In the genomic region with DNA sequence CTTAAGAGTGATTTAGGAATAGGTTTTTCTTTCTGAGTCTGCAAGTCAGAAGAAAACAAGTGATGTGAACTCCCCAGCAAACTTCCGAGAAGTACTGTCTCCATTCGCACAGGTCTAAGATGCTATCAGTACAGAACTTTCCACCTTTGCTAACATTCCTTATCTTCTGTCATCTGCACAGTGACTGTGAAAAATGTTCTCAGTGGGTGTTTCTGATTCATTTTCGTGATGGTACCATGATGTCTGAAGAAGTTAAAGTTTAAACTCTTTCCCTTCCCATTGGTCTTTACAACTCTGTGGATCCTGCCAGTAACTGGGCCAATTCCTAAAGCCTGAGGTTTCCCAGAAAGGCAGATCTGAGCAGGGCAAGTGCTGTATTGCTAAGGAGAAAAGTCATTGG, we compare ENCODE assay signal across 31 cellular contexts.
"Had no signal": no experiment of that assay in that cellular context is flagged by ENCODE, and none has a peak within 500 bp of the region (broad histone marks: within the 10 kb centered on the region; RNA-seq: fewer than 3 reads in every experiment).

No MANE protein-coding gene starts in this region.

- H3K4me3 ChIP-seq: body of pancreas, breast epithelium, PC-9 had no signal

- H3K4me2 ChIP-seq: PC-9 had no signal

- H3K27me3 ChIP-seq: body of pancreas, breast epithelium had no signal

- H3K9me3 ChIP-seq: body of pancreas, breast epithelium had no signal

- DNase-seq: activated CD4-positive, alpha-beta T cell treated with anti-CD3 and anti-CD28 coated beads for 36 hours; activated CD4-positive, alpha-beta T cell treated with anti-CD3 and anti-CD28 coated beads, Interleukin-2, amount 10 ng/mL, durations not matched to agents 7 days and 5 days; activated CD4-positive, alpha-beta T cell treated with anti-CD3 and anti-CD28 coated beads, Interleukin-2, amount 50 U/mL, for 48 hours; activated CD8-positive, alpha-beta T cell treated with anti-CD3 and anti-CD28 coated beads, Interleukin-2, amount 10 ng/mL, durations not matched to agents 7 days and 5 days; activated gamma-delta T cell; activated naive CD4-positive, alpha-beta T cell treated with Interleukin-2 at 50 U/mL for 16 hours; activated naive CD8-positive, alpha-beta T cell treated with anti-CD3 and anti-CD28 coated beads, Interleukin-2, amount 10 ng/mL, durations not matched to agents 7 days and 5 days; activated T-cell treated with anti-CD3 and anti-CD28 coated beads, Interleukin-2, amount 50 U/mL, for 24 hours; amygdala; body of pancreas; Kasumi-1; KG1; NCI-H1092 treated with DMSO at 0.1 percent for 48 hours; NCI-H1417; NCI-H146; NCI-H187; NCI-H2029 treated with DMSO at 0.1 percent for 48 hours; NCI-H2107; NCI-H2171; NCI-H510A; NCI-H526; NCI-H748 treated with DMSO at 0.1 percent for 48 hours; NK-92 treated with Interleukin-12 subunit alpha and Interleukin-12 subunit beta, amount 100 ng/mL, for 24 hours; PC-9 had no signal

- H2AFZ ChIP-seq: PC-9 had no signal

- H3K36me3 Mint-ChIP-seq: activated naive CD4-positive, alpha-beta T cell treated with anti-CD3 and anti-CD28 coated beads, Interleukin-2, amount 50 U/mL, for 24 hours; activated naive CD8-positive, alpha-beta T cell treated with anti-CD3 and anti-CD28 coated beads, Interleukin-2, amount 10 ng/mL, durations not matched to agents 7 days and 5 days; WTC11 had no signal

- H3K27ac Mint-ChIP-seq: activated CD4-positive, alpha-beta T cell treated with anti-CD3 and anti-CD28 coated beads for 36 hours; activated CD4-positive, alpha-beta T cell treated with anti-CD3 and anti-CD28 coated beads, Interleukin-2, amount 10 ng/mL, durations not matched to agents 7 days and 5 days; activated CD8-positive, alpha-beta T cell treated with anti-CD3 and anti-CD28 coated beads, Interleukin-2, amount 10 ng/mL, durations not matched to agents 7 days and 5 days; activated naive CD4-positive, alpha-beta T cell treated with anti-CD3 and anti-CD28 coated beads, Interleukin-2, amount 50 U/mL, for 24 hours; activated naive CD8-positive, alpha-beta T cell treated with anti-CD3 and anti-CD28 coated beads, Interleukin-2, amount 10 ng/mL, durations not matched to agents 7 days and 5 days; activated T-cell treated with anti-CD3 and anti-CD28 coated beads, Interleukin-2, amount 50 U/mL, for 24 hours; activated T-helper 2 cell treated with anti-CD3 and anti-CD28 coated beads, Interferon-gamma antibody, Interleukin-2, Interleukin-4, amounts not matched to agents 10 μg/mL and 5 μg/mL and 100 μg/mL, durations not matched to agents 14 hours and 24 hours and 36 hours; T-helper 1 cell treated with Interleukin-12 subunit alpha and Interleukin-12 subunit beta and Interleukin-4 antibody, amounts not matched to agents 30 μg/mL and 1 μg/mL, for 36 hours; T-helper 2 cell treated with Interferon-gamma antibody and Interleukin-4, amounts not matched to agents 5 μg/mL and 100 μg/mL, for 36 hours; WTC11 had no signal

- H3K4me1 Mint-ChIP-seq: WTC11 had no signal

- H3K9me3 Mint-ChIP-seq: activated naive CD4-positive, alpha-beta T cell treated with anti-CD3 and anti-CD28 coated beads, Interleukin-2, amount 50 U/mL, for 24 hours; activated T-cell treated with anti-CD3 and anti-CD28 coated beads, Interleukin-2, amount 50 U/mL, for 24 hours; activated T-helper 2 cell treated with anti-CD3 and anti-CD28 coated beads, Interferon-gamma antibody, Interleukin-2, Interleukin-4, amounts not matched to agents 10 μg/mL and 5 μg/mL and 100 μg/mL, durations not matched to agents 14 hours and 24 hours and 36 hours; T-helper 1 cell treated with Interleukin-12 subunit alpha and Interleukin-12 subunit beta and Interleukin-4 antibody, amounts not matched to agents 30 μg/mL and 1 μg/mL, for 36 hours; T-helper 2 cell treated with Interferon-gamma antibody and Interleukin-4, amounts not matched to agents 5 μg/mL and 100 μg/mL, for 36 hours had no signal

- H3K27ac ChIP-seq: body of pancreas, PC-9, RWPE1 had no signal

- H3K4me3 Mint-ChIP-seq: activated CD4-positive, alpha-beta T cell treated with anti-CD3 and anti-CD28 coated beads for 36 hours; activated CD4-positive, alpha-beta T cell treated with anti-CD3 and anti-CD28 coated beads, Interleukin-2, amount 10 ng/mL, durations not matched to agents 7 days and 5 days; activated CD8-positive, alpha-beta T cell treated with anti-CD3 and anti-CD28 coated beads, Interleukin-2, amount 10 ng/mL, durations not matched to agents 7 days and 5 days; activated naive CD4-positive, alpha-beta T cell treated with anti-CD3 and anti-CD28 coated beads, Interleukin-2, amount 50 U/mL, for 24 hours; activated naive CD8-positive, alpha-beta T cell treated with anti-CD3 and anti-CD28 coated beads, Interleukin-2, amount 10 ng/mL, durations not matched to agents 7 days and 5 days; activated T-cell treated with anti-CD3 and anti-CD28 coated beads, Interleukin-2, amount 50 U/mL, for 24 hours; T-helper 1 cell treated with Interleukin-12 subunit alpha and Interleukin-12 subunit beta and Interleukin-4 antibody, amounts not matched to agents 30 μg/mL and 1 μg/mL, for 36 hours; T-helper 2 cell treated with Interferon-gamma antibody and Interleukin-4, amounts not matched to agents 5 μg/mL and 100 μg/mL, for 36 hours; WTC11 had no signal

- H3K4me1 ChIP-seq: breast epithelium had no signal

- H3K27me3 Mint-ChIP-seq: activated CD4-positive, alpha-beta T cell treated with anti-CD3 and anti-CD28 coated beads for 36 hours; activated CD4-positive, alpha-beta T cell treated with anti-CD3 and anti-CD28 coated beads, Interleukin-2, amount 10 ng/mL, durations not matched to agents 7 days and 5 days; activated naive CD4-positive, alpha-beta T cell treated with anti-CD3 and anti-CD28 coated beads, Interleukin-2, amount 50 U/mL, for 24 hours; activated naive CD8-positive, alpha-beta T cell treated with anti-CD3 and anti-CD28 coated beads, Interleukin-2, amount 10 ng/mL, durations not matched to agents 7 days and 5 days; activated T-cell treated with anti-CD3 and anti-CD28 coated beads, Interleukin-2, amount 50 U/mL, for 24 hours had no signal

- H3K36me3 ChIP-seq: breast epithelium had no signal
